ENCODE assay signal across 1 cellular context in the genomic region with DNA sequence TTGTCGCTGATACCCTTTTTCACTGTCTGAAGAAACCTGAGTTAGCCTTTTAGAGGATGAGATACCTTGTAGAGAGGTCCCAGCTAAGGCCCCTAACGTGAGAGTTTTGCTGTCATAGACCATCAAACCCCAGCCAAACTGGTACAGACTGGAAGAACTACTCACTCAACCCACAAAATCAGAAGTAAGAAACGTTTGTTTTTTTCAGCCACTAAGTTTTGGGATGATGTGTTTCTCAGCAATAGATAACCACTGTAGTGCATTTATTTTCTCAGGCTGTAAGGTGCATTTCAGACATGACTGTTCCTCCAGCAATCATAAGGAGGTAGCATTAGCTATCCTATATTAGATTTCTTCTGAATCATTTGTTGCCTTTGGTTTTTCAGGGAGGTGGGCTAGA.
TF ChIP-seq lines count a peak whose summit lies in the region.

No MANE protein-coding gene starts in this region.

TF ChIP-seq in GM12878, 131 proteins besides CTCF, POLR2A, EP300 and RAD21 (continued from another document):
- TF ChIP-seq, protein P1, sequence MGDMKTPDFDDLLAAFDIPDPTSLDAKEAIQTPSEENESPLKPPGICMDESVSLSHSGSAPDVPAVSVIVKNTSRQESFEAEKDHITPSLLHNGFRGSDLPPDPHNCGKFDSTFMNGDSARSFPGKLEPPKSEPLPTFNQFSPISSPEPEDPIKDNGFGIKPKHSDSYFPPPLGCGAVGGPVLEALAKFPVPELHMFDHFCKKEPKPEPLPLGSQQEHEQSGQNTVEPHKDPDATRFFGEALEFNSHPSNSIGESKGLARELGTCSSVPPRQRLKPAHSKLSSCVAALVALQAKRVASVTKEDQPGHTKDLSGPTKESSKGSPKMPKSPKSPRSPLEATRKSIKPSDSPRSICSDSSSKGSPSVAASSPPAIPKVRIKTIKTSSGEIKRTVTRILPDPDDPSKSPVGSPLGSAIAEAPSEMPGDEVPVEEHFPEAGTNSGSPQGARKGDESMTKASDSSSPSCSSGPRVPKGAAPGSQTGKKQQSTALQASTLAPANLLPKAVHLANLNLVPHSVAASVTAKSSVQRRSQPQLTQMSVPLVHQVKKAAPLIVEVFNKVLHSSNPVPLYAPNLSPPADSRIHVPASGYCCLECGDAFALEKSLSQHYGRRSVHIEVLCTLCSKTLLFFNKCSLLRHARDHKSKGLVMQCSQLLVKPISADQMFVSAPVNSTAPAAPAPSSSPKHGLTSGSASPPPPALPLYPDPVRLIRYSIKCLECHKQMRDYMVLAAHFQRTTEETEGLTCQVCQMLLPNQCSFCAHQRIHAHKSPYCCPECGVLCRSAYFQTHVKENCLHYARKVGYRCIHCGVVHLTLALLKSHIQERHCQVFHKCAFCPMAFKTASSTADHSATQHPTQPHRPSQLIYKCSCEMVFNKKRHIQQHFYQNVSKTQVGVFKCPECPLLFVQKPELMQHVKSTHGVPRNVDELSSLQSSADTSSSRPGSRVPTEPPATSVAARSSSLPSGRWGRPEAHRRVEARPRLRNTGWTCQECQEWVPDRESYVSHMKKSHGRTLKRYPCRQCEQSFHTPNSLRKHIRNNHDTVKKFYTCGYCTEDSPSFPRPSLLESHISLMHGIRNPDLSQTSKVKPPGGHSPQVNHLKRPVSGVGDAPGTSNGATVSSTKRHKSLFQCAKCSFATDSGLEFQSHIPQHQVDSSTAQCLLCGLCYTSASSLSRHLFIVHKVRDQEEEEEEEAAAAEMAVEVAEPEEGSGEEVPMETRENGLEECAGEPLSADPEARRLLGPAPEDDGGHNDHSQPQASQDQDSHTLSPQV (IDR thresholded peaks at IDR 0.05): no peak
- TF ChIP-seq, protein P2, sequence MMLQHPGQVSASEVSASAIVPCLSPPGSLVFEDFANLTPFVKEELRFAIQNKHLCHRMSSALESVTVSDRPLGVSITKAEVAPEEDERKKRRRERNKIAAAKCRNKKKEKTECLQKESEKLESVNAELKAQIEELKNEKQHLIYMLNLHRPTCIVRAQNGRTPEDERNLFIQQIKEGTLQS (IDR thresholded peaks at IDR 0.05; ENCODE audit: borderline replicate concordance, extremely low read depth, low read depth, low read length): no peak
- no peak for TF ChIP-seq ZNF207 (IDR thresholded peaks at IDR 0.05; ENCODE audit: borderline replicate concordance)
- peak; percentile 12 for TF ChIP-seq MEF2B (IDR thresholded peaks at IDR 0.05; ENCODE audit: partially characterized antibody, poor library complexity, severe bottlenecking)
- TF ChIP-seq RUNX3 (IDR thresholded peaks at IDR 0.05; ENCODE audit: low read length): peak; percentile 28; the same call in 1 of the 2 replicates
- TF ChIP-seq RAD51 (IDR thresholded peaks at IDR 0.05): no peak
- TF ChIP-seq MTA2 (IDR thresholded peaks at IDR 0.05; ENCODE audit: low read depth): 0 out of 2 replicates have a peak, but pooled peaks have one; percentile 22
- peak; percentile 39; the same call in 1 of the 2 replicates for TF ChIP-seq BCL11A (IDR thresholded peaks at IDR 0.05; ENCODE audit: low read depth, low read length)
- TF ChIP-seq NFYA (IDR thresholded peaks at IDR 0.05; ENCODE audit: borderline replicate concordance, low read depth, low read length): no peak
